In the genomic region with DNA sequence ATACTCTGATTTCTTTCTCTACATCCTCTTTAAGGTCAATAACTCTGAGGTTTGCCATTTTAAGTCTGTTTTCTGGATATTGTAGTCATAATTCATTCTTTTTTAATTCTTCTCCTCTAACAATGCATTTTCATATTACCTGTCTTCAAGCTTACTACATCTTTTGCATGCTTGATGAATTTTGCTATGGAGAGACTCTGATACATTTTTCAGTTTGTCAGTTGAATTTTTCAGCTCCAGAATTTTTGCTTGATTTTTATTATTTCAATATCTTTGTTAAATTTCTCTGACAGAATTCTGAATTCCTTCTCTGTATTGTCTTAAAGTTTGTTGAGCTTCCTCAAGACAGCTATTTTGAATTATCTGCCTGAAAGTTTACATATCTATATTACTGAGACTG, we compare ENCODE assay signal across 8 cellular contexts.
"Had no signal": no experiment of that assay in that cellular context is flagged by ENCODE, and none has a peak within 500 bp of the region (broad histone marks: within the 10 kb centered on the region; RNA-seq: fewer than 3 reads in every experiment).

No MANE protein-coding gene starts in this region.

- FAIRE-seq: G401.6, GM12878, GM12891, GM12892, GM18507, GM19239 had no signal

- H3K4me3 ChIP-seq: GM12878 had no signal

- ATAC-seq: GM12878 had no signal

- DNase-seq: GDM1, GF-D8 had no signal
